In the genomic region with DNA sequence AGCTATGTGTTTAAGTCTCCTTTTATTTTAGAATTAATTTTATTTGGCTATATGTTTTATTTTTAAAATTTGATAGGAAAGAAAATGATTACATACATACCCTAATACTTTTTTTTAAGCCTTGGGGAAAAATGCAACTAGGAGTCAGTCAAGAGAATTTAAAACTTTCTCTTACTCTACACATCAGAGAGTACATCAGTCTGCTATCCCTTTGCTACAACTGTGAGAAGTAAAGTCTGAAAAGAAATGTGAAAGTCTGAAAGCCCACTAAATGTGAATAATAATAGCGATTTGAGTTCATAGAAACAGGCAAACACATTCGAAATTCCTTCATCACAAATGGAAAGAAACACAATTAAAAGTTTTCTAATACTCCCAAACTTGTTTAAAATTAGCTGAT, we compare ENCODE assay signal across 1 cellular context.
TF ChIP-seq lines count a peak whose summit lies in the region.

No MANE protein-coding gene starts in this region.

TF ChIP-seq in H1, 55 proteins besides CTCF, POLR2A, EP300 and RAD21:
- TF ChIP-seq JUND (IDR thresholded peaks at IDR 0.05; ENCODE audit: low read length) = no peak
- TF ChIP-seq, protein P1, sequence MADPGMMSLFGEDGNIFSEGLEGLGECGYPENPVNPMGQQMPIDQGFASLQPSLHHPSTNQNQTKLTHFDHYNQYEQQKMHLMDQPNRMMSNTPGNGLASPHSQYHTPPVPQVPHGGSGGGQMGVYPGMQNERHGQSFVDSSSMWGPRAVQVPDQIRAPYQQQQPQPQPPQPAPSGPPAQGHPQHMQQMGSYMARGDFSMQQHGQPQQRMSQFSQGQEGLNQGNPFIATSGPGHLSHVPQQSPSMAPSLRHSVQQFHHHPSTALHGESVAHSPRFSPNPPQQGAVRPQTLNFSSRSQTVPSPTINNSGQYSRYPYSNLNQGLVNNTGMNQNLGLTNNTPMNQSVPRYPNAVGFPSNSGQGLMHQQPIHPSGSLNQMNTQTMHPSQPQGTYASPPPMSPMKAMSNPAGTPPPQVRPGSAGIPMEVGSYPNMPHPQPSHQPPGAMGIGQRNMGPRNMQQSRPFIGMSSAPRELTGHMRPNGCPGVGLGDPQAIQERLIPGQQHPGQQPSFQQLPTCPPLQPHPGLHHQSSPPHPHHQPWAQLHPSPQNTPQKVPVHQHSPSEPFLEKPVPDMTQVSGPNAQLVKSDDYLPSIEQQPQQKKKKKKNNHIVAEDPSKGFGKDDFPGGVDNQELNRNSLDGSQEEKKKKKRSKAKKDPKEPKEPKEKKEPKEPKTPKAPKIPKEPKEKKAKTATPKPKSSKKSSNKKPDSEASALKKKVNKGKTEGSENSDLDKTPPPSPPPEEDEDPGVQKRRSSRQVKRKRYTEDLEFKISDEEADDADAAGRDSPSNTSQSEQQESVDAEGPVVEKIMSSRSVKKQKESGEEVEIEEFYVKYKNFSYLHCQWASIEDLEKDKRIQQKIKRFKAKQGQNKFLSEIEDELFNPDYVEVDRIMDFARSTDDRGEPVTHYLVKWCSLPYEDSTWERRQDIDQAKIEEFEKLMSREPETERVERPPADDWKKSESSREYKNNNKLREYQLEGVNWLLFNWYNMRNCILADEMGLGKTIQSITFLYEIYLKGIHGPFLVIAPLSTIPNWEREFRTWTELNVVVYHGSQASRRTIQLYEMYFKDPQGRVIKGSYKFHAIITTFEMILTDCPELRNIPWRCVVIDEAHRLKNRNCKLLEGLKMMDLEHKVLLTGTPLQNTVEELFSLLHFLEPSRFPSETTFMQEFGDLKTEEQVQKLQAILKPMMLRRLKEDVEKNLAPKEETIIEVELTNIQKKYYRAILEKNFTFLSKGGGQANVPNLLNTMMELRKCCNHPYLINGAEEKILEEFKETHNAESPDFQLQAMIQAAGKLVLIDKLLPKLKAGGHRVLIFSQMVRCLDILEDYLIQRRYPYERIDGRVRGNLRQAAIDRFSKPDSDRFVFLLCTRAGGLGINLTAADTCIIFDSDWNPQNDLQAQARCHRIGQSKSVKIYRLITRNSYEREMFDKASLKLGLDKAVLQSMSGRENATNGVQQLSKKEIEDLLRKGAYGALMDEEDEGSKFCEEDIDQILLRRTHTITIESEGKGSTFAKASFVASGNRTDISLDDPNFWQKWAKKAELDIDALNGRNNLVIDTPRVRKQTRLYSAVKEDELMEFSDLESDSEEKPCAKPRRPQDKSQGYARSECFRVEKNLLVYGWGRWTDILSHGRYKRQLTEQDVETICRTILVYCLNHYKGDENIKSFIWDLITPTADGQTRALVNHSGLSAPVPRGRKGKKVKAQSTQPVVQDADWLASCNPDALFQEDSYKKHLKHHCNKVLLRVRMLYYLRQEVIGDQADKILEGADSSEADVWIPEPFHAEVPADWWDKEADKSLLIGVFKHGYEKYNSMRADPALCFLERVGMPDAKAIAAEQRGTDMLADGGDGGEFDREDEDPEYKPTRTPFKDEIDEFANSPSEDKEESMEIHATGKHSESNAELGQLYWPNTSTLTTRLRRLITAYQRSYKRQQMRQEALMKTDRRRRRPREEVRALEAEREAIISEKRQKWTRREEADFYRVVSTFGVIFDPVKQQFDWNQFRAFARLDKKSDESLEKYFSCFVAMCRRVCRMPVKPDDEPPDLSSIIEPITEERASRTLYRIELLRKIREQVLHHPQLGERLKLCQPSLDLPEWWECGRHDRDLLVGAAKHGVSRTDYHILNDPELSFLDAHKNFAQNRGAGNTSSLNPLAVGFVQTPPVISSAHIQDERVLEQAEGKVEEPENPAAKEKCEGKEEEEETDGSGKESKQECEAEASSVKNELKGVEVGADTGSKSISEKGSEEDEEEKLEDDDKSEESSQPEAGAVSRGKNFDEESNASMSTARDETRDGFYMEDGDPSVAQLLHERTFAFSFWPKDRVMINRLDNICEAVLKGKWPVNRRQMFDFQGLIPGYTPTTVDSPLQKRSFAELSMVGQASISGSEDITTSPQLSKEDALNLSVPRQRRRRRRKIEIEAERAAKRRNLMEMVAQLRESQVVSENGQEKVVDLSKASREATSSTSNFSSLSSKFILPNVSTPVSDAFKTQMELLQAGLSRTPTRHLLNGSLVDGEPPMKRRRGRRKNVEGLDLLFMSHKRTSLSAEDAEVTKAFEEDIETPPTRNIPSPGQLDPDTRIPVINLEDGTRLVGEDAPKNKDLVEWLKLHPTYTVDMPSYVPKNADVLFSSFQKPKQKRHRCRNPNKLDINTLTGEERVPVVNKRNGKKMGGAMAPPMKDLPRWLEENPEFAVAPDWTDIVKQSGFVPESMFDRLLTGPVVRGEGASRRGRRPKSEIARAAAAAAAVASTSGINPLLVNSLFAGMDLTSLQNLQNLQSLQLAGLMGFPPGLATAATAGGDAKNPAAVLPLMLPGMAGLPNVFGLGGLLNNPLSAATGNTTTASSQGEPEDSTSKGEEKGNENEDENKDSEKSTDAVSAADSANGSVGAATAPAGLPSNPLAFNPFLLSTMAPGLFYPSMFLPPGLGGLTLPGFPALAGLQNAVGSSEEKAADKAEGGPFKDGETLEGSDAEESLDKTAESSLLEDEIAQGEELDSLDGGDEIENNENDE (IDR thresholded peaks at IDR 0.05; ENCODE audit: insufficient replicate concordance, low read length) = peak; percentile 17
